18 cellular contexts compared by ENCODE assay signal in the genomic region with DNA sequence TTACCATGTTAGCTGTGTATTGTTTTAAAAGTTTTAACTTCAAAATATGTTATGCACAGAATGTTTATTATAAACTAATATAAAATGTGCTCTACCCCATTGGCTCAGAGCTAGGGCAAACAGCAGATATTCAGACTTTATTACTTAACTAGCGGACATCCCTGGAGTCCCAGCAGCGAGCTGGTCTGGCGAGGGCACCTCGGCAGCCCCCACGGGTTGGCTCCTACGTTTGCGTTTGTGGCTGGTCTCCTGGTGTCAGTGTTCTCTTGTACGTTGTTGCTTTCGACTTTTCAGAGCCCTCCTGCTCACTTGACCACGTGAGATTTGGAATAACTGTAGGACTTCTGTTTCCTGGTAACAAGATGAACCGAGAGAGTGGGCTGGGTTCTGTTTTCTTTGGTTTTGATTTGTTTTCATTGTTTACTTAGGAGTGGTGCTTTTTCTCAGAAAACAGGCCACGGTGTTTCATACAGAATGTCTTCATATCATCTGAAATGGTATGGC. TPM values are rescaled to one million over a fixed set of nuclear protein-coding genes. Genes with fewer than 3 reads are reported as not detected.
DNase-seq lines count a peak whose midpoint lies in the region; ATAC-seq, FAIRE-seq and TF ChIP-seq lines count a peak whose summit lies in the region.
"Had no signal": no experiment of that assay in that cellular context is flagged by ENCODE, and none has a peak within 500 bp of the region (broad histone marks: within the 10 kb centered on the region; RNA-seq: fewer than 3 reads in every experiment).

No MANE protein-coding gene starts in this region.

- CTCF ChIA-PET in HepG2 (lab: Yijun Ruan, JAX; ENCODE audit: low intra/inter-chr PET ratio, low total read pairs): no interaction called here

- H3K4me3 Mint-ChIP-seq in activated T-cell treated with anti-CD3 and anti-CD28 coated beads, Interleukin-2, amount 50 U/mL, for 24 hours: no peak overlapping the region
- H3K4me3 Mint-ChIP-seq: CD8-positive, alpha-beta memory T cell; IgD-negative memory B cell had no signal

- H3K4me1 ChIP-seq in HepG2 (ENCODE audit: insufficient read depth, low read length) (no peaks in the 10 kb centered on the region), right lobe of liver (no peaks in the 10 kb centered on the region)
- H3K4me1 ChIP-seq: BLaER1 had no signal

- in situ Hi-C loops in HepG2 (cut with HindIII; ENCODE audit: extremely low pct_ligation_motif_present, low pct_unique_long_range_greater_than_20kb): no loop called here

- POLR2A ChIA-PET in HepG2 (lab: Yijun Ruan, JAX): no interaction called here

- H3K27me3 Mint-ChIP-seq in activated T-cell treated with anti-CD3 and anti-CD28 coated beads, Interleukin-2, amount 50 U/mL, for 24 hours: no peaks in the 10 kb centered on the region
- H3K27me3 Mint-ChIP-seq: CD8-positive, alpha-beta memory T cell; IgD-negative memory B cell had no signal

- TF ChIP-seq EP300 in HepG2 (IDR thresholded peaks at IDR 0.05; ENCODE audit: low read depth in 2 of 2, low read length in 2 of 2) (no peak), HepG2 (CRISPR knock-in tag; IDR thresholded peaks at IDR 0.05; ENCODE audit: borderline replicate concordance) (no peak)

- no peak for TF ChIP-seq RAD21 in HepG2 (CRISPR knock-in tag; IDR thresholded peaks at IDR 0.05)

- no peaks in the 10 kb centered on the region for H3K79me2 ChIP-seq in HepG2 (ENCODE audit: insufficient read depth, low read length)

- H3K36me3 Mint-ChIP-seq in activated T-cell treated with anti-CD3 and anti-CD28 coated beads, Interleukin-2, amount 50 U/mL, for 24 hours (ENCODE audit: low read depth): peaks cover 73% of the 10 kb centered on the region

- no peak overlapping the region for H3K27ac Mint-ChIP-seq in activated T-cell treated with anti-CD3 and anti-CD28 coated beads, Interleukin-2, amount 50 U/mL, for 24 hours
- H3K27ac Mint-ChIP-seq: CD8-positive, alpha-beta memory T cell; IgD-negative memory B cell had no signal

- H3K27ac ChIP-seq in HepG2 (ENCODE audit: extremely low read length, insufficient read depth, low read length): no peak overlapping the region
- no peak overlapping the region for H3K27ac ChIP-seq in right lobe of liver
- H3K27ac ChIP-seq: 22Rv1, BLaER1, GM23248 had no signal

- H3K4me1 Mint-ChIP-seq in activated T-cell treated with anti-CD3 and anti-CD28 coated beads, Interleukin-2, amount 50 U/mL, for 24 hours (ENCODE audit: low read depth): no peaks in the 10 kb centered on the region
- H3K4me1 Mint-ChIP-seq: CD8-positive, alpha-beta memory T cell had no signal

- WGBS in HepG2 (ENCODE audit: low lambda C conversion rate): 98% methylated on average over 12 of the region's 12 CpGs
- WGBS in right lobe of liver (ENCODE audit: insufficient coverage, low coverage, low lambda C conversion rate, missing lambda C conversion rate): 90% methylated on average over 11 of the region's 12 CpGs

- no peak overlapping the region for H3K4me2 ChIP-seq in HepG2 (ENCODE audit: low read depth, low read length)
- H3K4me2 ChIP-seq: BLaER1 had no signal

- no peak for TF ChIP-seq CTCF in HepG2 (CRISPR knock-in tag; IDR thresholded peaks at IDR 0.05)
- no peak for TF ChIP-seq CTCF in right lobe of liver (IDR thresholded peaks at IDR 0.05)
- no peak for TF ChIP-seq CTCF in fibroblast of villous mesenchyme (IDR thresholded peaks at IDR 0.05; ENCODE audit: insufficient read depth, low read depth, low read length)

- H3K9me3 Mint-ChIP-seq in activated T-cell treated with anti-CD3 and anti-CD28 coated beads, Interleukin-2, amount 50 U/mL, for 24 hours: no peaks in the 10 kb centered on the region
- H3K9me3 Mint-ChIP-seq: CD8-positive, alpha-beta memory T cell; IgD-negative memory B cell had no signal

- TF ChIP-seq POLR2A in HepG2 (IDR thresholded peaks at IDR 0.05; ENCODE audit: insufficient read depth in 1 of 2, low read depth in 2 of 2, low read length in 2 of 2) (no peak), right lobe of liver (IDR thresholded peaks at IDR 0.05) (no peak)

- BruUV-seq in HepG2 (replicated peaks; lab: Mats Ljungman, UMichigan): TSS peak; percentile 36

- H3K36me3 ChIP-seq in HepG2 (replicated peaks in 1 of 2; ENCODE audit: control insufficient read depth in 1 of 2, insufficient read depth in 2 of 2, low read length in 2 of 2) (peaks cover 6 to 30% of the 10 kb centered on the region in 2 experiments; a peak in 4 of 5 replicates), right lobe of liver (peaks cover 0 to 35% (median 11%) of the 10 kb centered on the region in 4 donors)

- H2AFZ ChIP-seq in HepG2 (ENCODE audit: low read length): no peak overlapping the region
- H2AFZ ChIP-seq: GM23248 had no signal

- intact Hi-C loops in HepG2 (cut with micrococcal nuclease; ENCODE audit: unreplicated experiment): no loop called here
- intact Hi-C loops in right lobe of liver (cut with DNase I): no loop called here
- intact Hi-C loops in sciatic nerve (cut with DNase I): no loop called here

- H3K9ac ChIP-seq in HepG2 (ENCODE audit: insufficient read depth, low read depth, low read length): no peak overlapping the region
- H3K9ac ChIP-seq: BLaER1, GM23248 had no signal

- FAIRE-seq in HepG2 (lab: Jason Lieb, UNC): no peak
- FAIRE-seq: GM12878 had no signal

- H3K4me3 ChIP-seq in HepG2 (replicated peaks in 1 of 3; ENCODE audit: insufficient read depth in 1 of 3, low read depth in 2 of 3, low read length in 3 of 3) (no peak overlapping the region), right lobe of liver (no peak overlapping the region), fibroblast of villous mesenchyme (ENCODE audit: low read depth, low read length) (no peak overlapping the region)
- H3K4me3 ChIP-seq: BLaER1, GM12878, GM23248 had no signal

- DNase-seq in HepG2 (ENCODE audit: low spot score): no peak
- DNase-seq in right lobe of liver: no peak
- DNase-seq in fibroblast of villous mesenchyme (ENCODE audit: low read depth): peak; percentile 69
- no peak for DNase-seq in sciatic nerve (ENCODE audit: low spot score)
- DNase-seq in left lobe of liver (ENCODE audit: low spot score): no peak
- DNase-seq in RPMI8226: no peak
- DNase-seq in activated T-cell treated with anti-CD3 and anti-CD28 coated beads, Interleukin-2, amount 50 U/mL, for 24 hours: no peak
- no peak for DNase-seq in HUDEP-2 (lab: John Stamatoyannopoulos, UW; ENCODE audit: unreplicated experiment in 76 of 76)
- DNase-seq: AML-193; CD8-positive, alpha-beta memory T cell; DMS 273 treated with DMSO at 0.1 percent for 48 hours; DMS79; GM23248 had no signal

- no peaks in the 10 kb centered on the region for H4K20me1 ChIP-seq in HepG2 (ENCODE audit: insufficient read depth, low read length)
- H4K20me1 ChIP-seq: BLaER1 had no signal

- ATAC-seq in HepG2 (no peak), right lobe of liver (no peak), sciatic nerve (peak; percentile 89), left lobe of liver (no peak)
- ATAC-seq: GM12878, HCT116 had no signal

- H3K27me3 ChIP-seq in HepG2 (ENCODE audit: control insufficient read depth in 1 of 2, insufficient read depth in 2 of 2, low read length in 2 of 2) (no peaks in the 10 kb centered on the region), right lobe of liver (no peaks in the 10 kb centered on the region)
- H3K27me3 ChIP-seq: BLaER1 had no signal

- H3K9me3 ChIP-seq in HepG2 (ENCODE audit: low read length) (no peaks in the 10 kb centered on the region), right lobe of liver (no peaks in the 10 kb centered on the region)
- H3K9me3 ChIP-seq: BLaER1 had no signal

RNA-seq across cellular contexts. Expression of gene CBS, which starts 44.5 kb away (rescaled TPM):
- total RNA-seq in HepG2 (2016; rRNA removed; fragmentation: Illumina TruSeq; extraction: Trizol) (43.5 and 64.7 TPM in 2 replicates), right lobe of liver (100 to 1,000 TPM in 4 of 6 experiments, 10 to 100 TPM in 2; 63.5 to 355 (median 222) TPM), fibroblast of villous mesenchyme (44.5 and 92.4 TPM in 2 replicates), sciatic nerve (79.9 TPM), left lobe of liver (427 TPM)
- total RNA-seq in HepG2 (2016; cell fraction: cytosol; rRNA removed; fragmentation: Illumina TruSeq; extraction: Trizol; ENCODE audit: low read depth): 7.0 and 10.7 TPM in 2 replicates
- total RNA-seq in HepG2 (2016; cell fraction: insoluble cytoplasmic fraction; rRNA removed; fragmentation: Illumina TruSeq; extraction: Trizol): 39.6 and 65.0 TPM in 2 replicates
- 15.5 and 17.5 TPM in 2 replicates for total RNA-seq in HepG2 (2016; cell fraction: membrane; rRNA removed; fragmentation: Illumina TruSeq; extraction: Trizol)
- total RNA-seq in HepG2 (2016; cell fraction: nucleus; rRNA removed; fragmentation: Illumina TruSeq; extraction: Trizol): 64.6 and 69.7 TPM in 2 replicates
- 99.3 and 112 TPM in 2 replicates for polyA plus RNA-seq in HepG2 (2011; rRNA removed)
- 47.3 and 63.6 TPM in 2 replicates for polyA plus RNA-seq in HepG2 (2011; cell fraction: cytosol; rRNA removed)
- 558 and 796 TPM in 2 replicates for polyA plus RNA-seq in HepG2 (2011; cell fraction: nucleus; rRNA removed)
- 78.7 and 82.0 TPM in 2 replicates for polyA plus RNA-seq in HepG2 (2012)
- polyA plus RNA-seq in HepG2 (2016; cell fraction: cytosol; fragmentation: Illumina TruSeq; extraction: Trizol; ENCODE audit: low read depth): 4.1 and 4.3 TPM in 2 replicates
- 40.3 and 46.4 TPM in 2 replicates for polyA plus RNA-seq in HepG2 (2016; cell fraction: insoluble cytoplasmic fraction; fragmentation: Illumina TruSeq; extraction: Trizol; ENCODE audit: low read depth)
- polyA plus RNA-seq in HepG2 (2016; cell fraction: membrane; fragmentation: Illumina TruSeq; extraction: Trizol; ENCODE audit: low read depth): 10.8 and 11.8 TPM in 2 replicates
- polyA plus RNA-seq in HepG2 (2016; cell fraction: nucleus; fragmentation: Illumina TruSeq; extraction: Trizol; ENCODE audit: insufficient read depth, low read depth): 186 and 192 TPM in 2 replicates
- polyA minus RNA-seq in HepG2 (2011; rRNA and poly(A)+ RNA removed; ENCODE audit: low replicate concordance): 103 and 128 TPM in 2 replicates
- polyA minus RNA-seq in HepG2 (2011; cell fraction: cytosol; rRNA and poly(A)+ RNA removed): 33.8 and 36.2 TPM in 2 replicates
- 97.0 and 114 TPM in 2 replicates for polyA minus RNA-seq in HepG2 (2011; cell fraction: nucleus; rRNA and poly(A)+ RNA removed)
- polyA plus RNA-seq: CD8-positive, alpha-beta memory T cell; IgD-negative memory B cell had no signal

RNA-seq across cellular contexts. Expression of gene PKNOX1, which starts 56.8 kb away (rescaled TPM):
- 7.9 and 9.6 TPM in 2 replicates for total RNA-seq in HepG2 (2016; rRNA removed; fragmentation: Illumina TruSeq; extraction: Trizol)
- total RNA-seq in HepG2 (2016; cell fraction: cytosol; rRNA removed; fragmentation: Illumina TruSeq; extraction: Trizol; ENCODE audit: low read depth): 10.4 and 11.3 TPM in 2 replicates
- total RNA-seq in HepG2 (2016; cell fraction: insoluble cytoplasmic fraction; rRNA removed; fragmentation: Illumina TruSeq; extraction: Trizol): 8.3 and 11.1 TPM in 2 replicates
- 8.1 and 10.2 TPM in 2 replicates for total RNA-seq in HepG2 (2016; cell fraction: membrane; rRNA removed; fragmentation: Illumina TruSeq; extraction: Trizol)
- 6.8 and 7.1 TPM in 2 replicates for total RNA-seq in HepG2 (2016; cell fraction: nucleus; rRNA removed; fragmentation: Illumina TruSeq; extraction: Trizol)
- 16.2 and 18.1 TPM in 2 replicates for polyA plus RNA-seq in HepG2 (2011; rRNA removed)
- 10.4 and 10.8 TPM in 2 replicates for polyA plus RNA-seq in HepG2 (2011; cell fraction: cytosol; rRNA removed)
- 11.1 and 12.2 TPM in 2 replicates for polyA plus RNA-seq in HepG2 (2011; cell fraction: nucleus; rRNA removed)
- polyA plus RNA-seq in HepG2 (2012): 6.2 and 9.4 TPM in 2 replicates
- 3.1 and 3.2 TPM in 2 replicates for polyA plus RNA-seq in HepG2 (2016; cell fraction: cytosol; fragmentation: Illumina TruSeq; extraction: Trizol; ENCODE audit: low read depth)
- 10.6 and 11.3 TPM in 2 replicates for polyA plus RNA-seq in HepG2 (2016; cell fraction: insoluble cytoplasmic fraction; fragmentation: Illumina TruSeq; extraction: Trizol; ENCODE audit: low read depth)
- 3.8 and 5.8 TPM in 2 replicates for polyA plus RNA-seq in HepG2 (2016; cell fraction: membrane; fragmentation: Illumina TruSeq; extraction: Trizol; ENCODE audit: low read depth)
- polyA plus RNA-seq in HepG2 (2016; cell fraction: nucleus; fragmentation: Illumina TruSeq; extraction: Trizol; ENCODE audit: insufficient read depth, low read depth): 8.0 and 10.4 TPM in 2 replicates
- polyA minus RNA-seq in HepG2 (2011; rRNA and poly(A)+ RNA removed; ENCODE audit: low replicate concordance): 10.6 and 33.3 TPM in 2 replicates
- 8.1 and 9.1 TPM in 2 replicates for polyA minus RNA-seq in HepG2 (2011; cell fraction: cytosol; rRNA and poly(A)+ RNA removed)
- 9.9 and 18.2 TPM in 2 replicates for polyA minus RNA-seq in HepG2 (2011; cell fraction: nucleus; rRNA and poly(A)+ RNA removed)
- total RNA-seq in right lobe of liver: 1 to 10 TPM; 6.2 to 9.5 (median 7.4) TPM
- 12.2 and 16.8 TPM in 2 replicates for total RNA-seq in fibroblast of villous mesenchyme
- total RNA-seq in sciatic nerve: 23.1 TPM
- 6.0 TPM for total RNA-seq in left lobe of liver
